In genomic region chr2:67930156-67930555, GRCh38 we compare ENCODE assay signal across 2 cellular contexts.
TF ChIP-seq lines count a peak whose summit lies in the region.

No MANE protein-coding gene starts in this region.

TF ChIP-seq in H1, 55 proteins besides CTCF, POLR2A, EP300 and RAD21 (continued from another document and continues in another):
- TF ChIP-seq CEBPB (IDR thresholded peaks at IDR 0.05; ENCODE audit: low read depth, low read length) (peak; percentile 5; the same call in 1 of the 2 replicates), SP4 (IDR thresholded peaks at IDR 0.05; ENCODE audit: low read length) (no peak), ASH2L (IDR thresholded peaks at IDR 0.05; ENCODE audit: low read length) (no peak), SIRT6 (IDR thresholded peaks at IDR 0.05; ENCODE audit: low read length) (no peak), POLR2AphosphoS5 (IDR thresholded peaks at IDR 0.05; ENCODE audit: low read depth, low read length) (no peak), GTF2F1 (IDR thresholded peaks at IDR 0.05; ENCODE audit: borderline replicate concordance, low read depth, low read length) (no peak), CREB1 (IDR thresholded peaks at IDR 0.05) (no peak), JUN (IDR thresholded peaks at IDR 0.05; ENCODE audit: low read depth, low read length) (no peak), SUZ12 (IDR thresholded peaks at IDR 0.05; ENCODE audit: low read length) (no peak), HDAC6 (IDR thresholded peaks at IDR 0.05; ENCODE audit: low read depth, low read length) (no peak), BRCA1 (IDR thresholded peaks at IDR 0.05; ENCODE audit: low read depth, low read length) (no peak), KDM4A (IDR thresholded peaks at IDR 0.05; ENCODE audit: low read depth, low read length, severe bottlenecking) (no peak), TEAD4 (IDR thresholded peaks at IDR 0.05; ENCODE audit: low read depth, low read length) (peak; percentile 73), HDAC2 (IDR thresholded peaks at IDR 0.05; ENCODE audit: borderline replicate concordance in 1 of 2, low read depth in 2 of 2, low read length in 2 of 2) (0 out of 4 replicates have a peak, but pooled peaks of 1 of the 2 experiments have one; percentile 47), RBBP5 (IDR thresholded peaks at IDR 0.05; ENCODE audit: borderline replicate concordance, low read depth, low read length) (no peak), CHD1 (IDR thresholded peaks at IDR 0.05; ENCODE audit: low read depth, low read length) (no peak)
- TF ChIP-seq, protein P1, sequence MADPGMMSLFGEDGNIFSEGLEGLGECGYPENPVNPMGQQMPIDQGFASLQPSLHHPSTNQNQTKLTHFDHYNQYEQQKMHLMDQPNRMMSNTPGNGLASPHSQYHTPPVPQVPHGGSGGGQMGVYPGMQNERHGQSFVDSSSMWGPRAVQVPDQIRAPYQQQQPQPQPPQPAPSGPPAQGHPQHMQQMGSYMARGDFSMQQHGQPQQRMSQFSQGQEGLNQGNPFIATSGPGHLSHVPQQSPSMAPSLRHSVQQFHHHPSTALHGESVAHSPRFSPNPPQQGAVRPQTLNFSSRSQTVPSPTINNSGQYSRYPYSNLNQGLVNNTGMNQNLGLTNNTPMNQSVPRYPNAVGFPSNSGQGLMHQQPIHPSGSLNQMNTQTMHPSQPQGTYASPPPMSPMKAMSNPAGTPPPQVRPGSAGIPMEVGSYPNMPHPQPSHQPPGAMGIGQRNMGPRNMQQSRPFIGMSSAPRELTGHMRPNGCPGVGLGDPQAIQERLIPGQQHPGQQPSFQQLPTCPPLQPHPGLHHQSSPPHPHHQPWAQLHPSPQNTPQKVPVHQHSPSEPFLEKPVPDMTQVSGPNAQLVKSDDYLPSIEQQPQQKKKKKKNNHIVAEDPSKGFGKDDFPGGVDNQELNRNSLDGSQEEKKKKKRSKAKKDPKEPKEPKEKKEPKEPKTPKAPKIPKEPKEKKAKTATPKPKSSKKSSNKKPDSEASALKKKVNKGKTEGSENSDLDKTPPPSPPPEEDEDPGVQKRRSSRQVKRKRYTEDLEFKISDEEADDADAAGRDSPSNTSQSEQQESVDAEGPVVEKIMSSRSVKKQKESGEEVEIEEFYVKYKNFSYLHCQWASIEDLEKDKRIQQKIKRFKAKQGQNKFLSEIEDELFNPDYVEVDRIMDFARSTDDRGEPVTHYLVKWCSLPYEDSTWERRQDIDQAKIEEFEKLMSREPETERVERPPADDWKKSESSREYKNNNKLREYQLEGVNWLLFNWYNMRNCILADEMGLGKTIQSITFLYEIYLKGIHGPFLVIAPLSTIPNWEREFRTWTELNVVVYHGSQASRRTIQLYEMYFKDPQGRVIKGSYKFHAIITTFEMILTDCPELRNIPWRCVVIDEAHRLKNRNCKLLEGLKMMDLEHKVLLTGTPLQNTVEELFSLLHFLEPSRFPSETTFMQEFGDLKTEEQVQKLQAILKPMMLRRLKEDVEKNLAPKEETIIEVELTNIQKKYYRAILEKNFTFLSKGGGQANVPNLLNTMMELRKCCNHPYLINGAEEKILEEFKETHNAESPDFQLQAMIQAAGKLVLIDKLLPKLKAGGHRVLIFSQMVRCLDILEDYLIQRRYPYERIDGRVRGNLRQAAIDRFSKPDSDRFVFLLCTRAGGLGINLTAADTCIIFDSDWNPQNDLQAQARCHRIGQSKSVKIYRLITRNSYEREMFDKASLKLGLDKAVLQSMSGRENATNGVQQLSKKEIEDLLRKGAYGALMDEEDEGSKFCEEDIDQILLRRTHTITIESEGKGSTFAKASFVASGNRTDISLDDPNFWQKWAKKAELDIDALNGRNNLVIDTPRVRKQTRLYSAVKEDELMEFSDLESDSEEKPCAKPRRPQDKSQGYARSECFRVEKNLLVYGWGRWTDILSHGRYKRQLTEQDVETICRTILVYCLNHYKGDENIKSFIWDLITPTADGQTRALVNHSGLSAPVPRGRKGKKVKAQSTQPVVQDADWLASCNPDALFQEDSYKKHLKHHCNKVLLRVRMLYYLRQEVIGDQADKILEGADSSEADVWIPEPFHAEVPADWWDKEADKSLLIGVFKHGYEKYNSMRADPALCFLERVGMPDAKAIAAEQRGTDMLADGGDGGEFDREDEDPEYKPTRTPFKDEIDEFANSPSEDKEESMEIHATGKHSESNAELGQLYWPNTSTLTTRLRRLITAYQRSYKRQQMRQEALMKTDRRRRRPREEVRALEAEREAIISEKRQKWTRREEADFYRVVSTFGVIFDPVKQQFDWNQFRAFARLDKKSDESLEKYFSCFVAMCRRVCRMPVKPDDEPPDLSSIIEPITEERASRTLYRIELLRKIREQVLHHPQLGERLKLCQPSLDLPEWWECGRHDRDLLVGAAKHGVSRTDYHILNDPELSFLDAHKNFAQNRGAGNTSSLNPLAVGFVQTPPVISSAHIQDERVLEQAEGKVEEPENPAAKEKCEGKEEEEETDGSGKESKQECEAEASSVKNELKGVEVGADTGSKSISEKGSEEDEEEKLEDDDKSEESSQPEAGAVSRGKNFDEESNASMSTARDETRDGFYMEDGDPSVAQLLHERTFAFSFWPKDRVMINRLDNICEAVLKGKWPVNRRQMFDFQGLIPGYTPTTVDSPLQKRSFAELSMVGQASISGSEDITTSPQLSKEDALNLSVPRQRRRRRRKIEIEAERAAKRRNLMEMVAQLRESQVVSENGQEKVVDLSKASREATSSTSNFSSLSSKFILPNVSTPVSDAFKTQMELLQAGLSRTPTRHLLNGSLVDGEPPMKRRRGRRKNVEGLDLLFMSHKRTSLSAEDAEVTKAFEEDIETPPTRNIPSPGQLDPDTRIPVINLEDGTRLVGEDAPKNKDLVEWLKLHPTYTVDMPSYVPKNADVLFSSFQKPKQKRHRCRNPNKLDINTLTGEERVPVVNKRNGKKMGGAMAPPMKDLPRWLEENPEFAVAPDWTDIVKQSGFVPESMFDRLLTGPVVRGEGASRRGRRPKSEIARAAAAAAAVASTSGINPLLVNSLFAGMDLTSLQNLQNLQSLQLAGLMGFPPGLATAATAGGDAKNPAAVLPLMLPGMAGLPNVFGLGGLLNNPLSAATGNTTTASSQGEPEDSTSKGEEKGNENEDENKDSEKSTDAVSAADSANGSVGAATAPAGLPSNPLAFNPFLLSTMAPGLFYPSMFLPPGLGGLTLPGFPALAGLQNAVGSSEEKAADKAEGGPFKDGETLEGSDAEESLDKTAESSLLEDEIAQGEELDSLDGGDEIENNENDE (IDR thresholded peaks at IDR 0.05; ENCODE audit: insufficient replicate concordance, low read length): peak; percentile 75
- TF ChIP-seq, protein P2, sequence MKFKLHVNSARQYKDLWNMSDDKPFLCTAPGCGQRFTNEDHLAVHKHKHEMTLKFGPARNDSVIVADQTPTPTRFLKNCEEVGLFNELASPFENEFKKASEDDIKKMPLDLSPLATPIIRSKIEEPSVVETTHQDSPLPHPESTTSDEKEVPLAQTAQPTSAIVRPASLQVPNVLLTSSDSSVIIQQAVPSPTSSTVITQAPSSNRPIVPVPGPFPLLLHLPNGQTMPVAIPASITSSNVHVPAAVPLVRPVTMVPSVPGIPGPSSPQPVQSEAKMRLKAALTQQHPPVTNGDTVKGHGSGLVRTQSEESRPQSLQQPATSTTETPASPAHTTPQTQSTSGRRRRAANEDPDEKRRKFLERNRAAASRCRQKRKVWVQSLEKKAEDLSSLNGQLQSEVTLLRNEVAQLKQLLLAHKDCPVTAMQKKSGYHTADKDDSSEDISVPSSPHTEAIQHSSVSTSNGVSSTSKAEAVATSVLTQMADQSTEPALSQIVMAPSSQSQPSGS (IDR thresholded peaks at IDR 0.05; ENCODE audit: low read length): 0 out of 2 replicates have a peak, but pooled peaks have one; percentile 40

TF ChIP-seq in neural cell, 6 proteins besides CTCF, POLR2A, EP300 and RAD21:
- TF ChIP-seq, protein P3, sequence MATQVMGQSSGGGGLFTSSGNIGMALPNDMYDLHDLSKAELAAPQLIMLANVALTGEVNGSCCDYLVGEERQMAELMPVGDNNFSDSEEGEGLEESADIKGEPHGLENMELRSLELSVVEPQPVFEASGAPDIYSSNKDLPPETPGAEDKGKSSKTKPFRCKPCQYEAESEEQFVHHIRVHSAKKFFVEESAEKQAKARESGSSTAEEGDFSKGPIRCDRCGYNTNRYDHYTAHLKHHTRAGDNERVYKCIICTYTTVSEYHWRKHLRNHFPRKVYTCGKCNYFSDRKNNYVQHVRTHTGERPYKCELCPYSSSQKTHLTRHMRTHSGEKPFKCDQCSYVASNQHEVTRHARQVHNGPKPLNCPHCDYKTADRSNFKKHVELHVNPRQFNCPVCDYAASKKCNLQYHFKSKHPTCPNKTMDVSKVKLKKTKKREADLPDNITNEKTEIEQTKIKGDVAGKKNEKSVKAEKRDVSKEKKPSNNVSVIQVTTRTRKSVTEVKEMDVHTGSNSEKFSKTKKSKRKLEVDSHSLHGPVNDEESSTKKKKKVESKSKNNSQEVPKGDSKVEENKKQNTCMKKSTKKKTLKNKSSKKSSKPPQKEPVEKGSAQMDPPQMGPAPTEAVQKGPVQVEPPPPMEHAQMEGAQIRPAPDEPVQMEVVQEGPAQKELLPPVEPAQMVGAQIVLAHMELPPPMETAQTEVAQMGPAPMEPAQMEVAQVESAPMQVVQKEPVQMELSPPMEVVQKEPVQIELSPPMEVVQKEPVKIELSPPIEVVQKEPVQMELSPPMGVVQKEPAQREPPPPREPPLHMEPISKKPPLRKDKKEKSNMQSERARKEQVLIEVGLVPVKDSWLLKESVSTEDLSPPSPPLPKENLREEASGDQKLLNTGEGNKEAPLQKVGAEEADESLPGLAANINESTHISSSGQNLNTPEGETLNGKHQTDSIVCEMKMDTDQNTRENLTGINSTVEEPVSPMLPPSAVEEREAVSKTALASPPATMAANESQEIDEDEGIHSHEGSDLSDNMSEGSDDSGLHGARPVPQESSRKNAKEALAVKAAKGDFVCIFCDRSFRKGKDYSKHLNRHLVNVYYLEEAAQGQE (IDR thresholded peaks at IDR 0.05; ENCODE audit: borderline replicate concordance): no peak
- no peak for TF ChIP-seq POLR2AphosphoS5 (IDR thresholded peaks at IDR 0.05)
- no peak for TF ChIP-seq TAF1 (IDR thresholded peaks at IDR 0.05; ENCODE audit: low read depth)
- no peak for TF ChIP-seq SMC3 (conservative IDR thresholded peaks at IDR 0.05; ENCODE audit: poor library complexity)
- no peak for TF ChIP-seq MXI1 (conservative IDR thresholded peaks at IDR 0.05; ENCODE audit: poor library complexity, severe bottlenecking)
- no peak for TF ChIP-seq EZH2 (IDR thresholded peaks at IDR 0.05; ENCODE audit: borderline replicate concordance, insufficient read depth, low read length, poor library complexity, severe bottlenecking)
TF ChIP-seq in neural cell: peak in this region for 0.
